In genomic region chr13:108086678-108087077, GRCh38 we compare ENCODE assay signal across 1 cellular context.
TF ChIP-seq lines count a peak whose summit lies in the region.

No MANE protein-coding gene starts in this region.

TF ChIP-seq in H1, 55 proteins besides CTCF, POLR2A, EP300 and RAD21:
- no peak for TF ChIP-seq KDM1A (IDR thresholded peaks at IDR 0.05; ENCODE audit: borderline replicate concordance, low read length)
- no peak for TF ChIP-seq BRCA1 (IDR thresholded peaks at IDR 0.05; ENCODE audit: low read depth, low read length)
- TF ChIP-seq CTBP2 (IDR thresholded peaks at IDR 0.05; ENCODE audit: borderline replicate concordance, insufficient read depth, insufficient read length, low read length), result no peak
- TF ChIP-seq, protein P1, sequence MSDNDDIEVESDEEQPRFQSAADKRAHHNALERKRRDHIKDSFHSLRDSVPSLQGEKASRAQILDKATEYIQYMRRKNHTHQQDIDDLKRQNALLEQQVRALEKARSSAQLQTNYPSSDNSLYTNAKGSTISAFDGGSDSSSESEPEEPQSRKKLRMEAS (IDR thresholded peaks at IDR 0.05), result no peak
- TF ChIP-seq SIN3A (conservative IDR thresholded peaks at IDR 0.05 in 1 of 2, IDR thresholded peaks at IDR 0.05 in 1 of 2; ENCODE audit: low read depth in 1 of 2, low read length in 2 of 2), result no peak
- no peak for TF ChIP-seq RNF2 (IDR thresholded peaks at IDR 0.05; ENCODE audit: borderline replicate concordance, low read depth, low read length, missing control alignments, poor library complexity, severe bottlenecking)
- TF ChIP-seq TBP (IDR thresholded peaks at IDR 0.05; ENCODE audit: low read depth, low read length), result no peak
- TF ChIP-seq HDAC6 (IDR thresholded peaks at IDR 0.05; ENCODE audit: low read depth, low read length), result no peak
- TF ChIP-seq USF2 (IDR thresholded peaks at IDR 0.05; ENCODE audit: low read length), result no peak
- no peak for TF ChIP-seq E2F6 (IDR thresholded peaks at IDR 0.05)
